31 cellular contexts compared by ENCODE assay signal in the genomic region with DNA sequence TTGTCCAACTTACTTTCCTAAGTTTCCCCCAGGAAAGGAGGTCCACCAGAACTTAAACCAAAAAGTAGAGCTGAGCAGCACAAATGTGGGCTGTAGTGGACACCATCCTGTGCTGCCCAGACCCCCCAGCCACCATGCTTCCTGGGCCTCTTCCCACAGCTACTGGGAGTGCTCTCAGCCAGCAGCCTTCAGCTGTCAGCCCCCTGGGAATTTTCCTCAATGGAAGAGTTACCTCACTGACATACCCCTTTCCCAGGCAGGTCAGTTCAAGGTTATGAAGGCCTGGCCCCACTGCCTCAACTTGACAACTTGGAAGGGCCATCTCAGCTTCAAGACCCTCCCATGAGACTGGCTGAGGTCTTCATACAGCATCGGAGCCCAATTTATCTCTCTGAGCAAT. TPM values are rescaled to one million over a fixed set of nuclear protein-coding genes. Genes with fewer than 3 reads are reported as not detected.
"Had no signal": no experiment of that assay in that cellular context is flagged by ENCODE, and none has a peak within 500 bp of the region (broad histone marks: within the 10 kb centered on the region; RNA-seq: fewer than 3 reads in every experiment).

No MANE protein-coding gene starts in this region.

- H3K36me3 Mint-ChIP-seq: natural killer cell treated with Interleukin-12 subunit alpha and Interleukin-12 subunit beta and Interleukin-15 and Interleukin-18, amount 100 ng/mL, for 72 hours had no signal

- H3K4me3 ChIP-seq: dorsolateral prefrontal cortex, esophagus muscularis mucosa, gastroesophageal sphincter, heart left ventricle, hepatocyte, lung, mucosa of descending colon, sigmoid colon, thoracic aorta, tibial nerve, upper lobe of left lung had no signal

- H3K4me3 Mint-ChIP-seq: memory B cell; mesothelial cell of epicardium; naive B cell; natural killer cell treated with Interleukin-12 subunit alpha and Interleukin-12 subunit beta and Interleukin-15 and Interleukin-18, amount 100 ng/mL, for 72 hours; neural crest cell; stimulated activated naive B cell treated with anti-CD40 and anti-IgM and Interleukin-4, amounts not matched to agents 10 μg/mL and 1 μg/mL and 100 μg/mL, for 72 hours; stimulated activated naive CD8-positive, alpha-beta T cell treated with anti-CD3 and anti-CD28 coated beads, Interleukin-15, Interleukin-2, amounts not matched to agents 100 ng/mL and 50 ng/mL, for 24 hours had no signal

- H3K4me1 Mint-ChIP-seq: memory B cell; mesothelial cell of epicardium; naive B cell; neural crest cell; stimulated activated naive B cell treated with anti-CD40 and anti-IgM and Interleukin-4, amounts not matched to agents 10 μg/mL and 1 μg/mL and 100 μg/mL, for 72 hours had no signal

- DNase-seq: dorsolateral prefrontal cortex; effector CD4-positive, alpha-beta T cell; foreskin keratinocyte; heart left ventricle; kidney glomerular epithelial cell; mucosa of descending colon; naive B cell; sigmoid colon; stimulated activated CD4-positive, alpha-beta T cell treated with anti-CD3 and anti-CD28 coated beads, Interleukin-2, amount 100 ng/mL, for 24 hours; stimulated activated CD4-positive, alpha-beta T cell treated with anti-CD3 and anti-CD28 coated beads, Interleukin-4, amount 100 ng/mL, for 4 hours; stimulated activated naive B cell treated with anti-CD40 and anti-IgM and Interleukin-4, amounts not matched to agents 10 μg/mL and 1 μg/mL and 100 μg/mL, for 72 hours; upper lobe of left lung had no signal

- H3K27me3 ChIP-seq: dorsolateral prefrontal cortex, esophagus muscularis mucosa, foreskin keratinocyte, gastroesophageal sphincter, heart left ventricle, hepatocyte, sigmoid colon, tibial nerve, upper lobe of left lung had no signal

- H3K27ac ChIP-seq: esophagus muscularis mucosa, foreskin keratinocyte, gastroesophageal sphincter, heart left ventricle, hepatocyte, parathyroid adenoma, sigmoid colon, thoracic aorta, tibial nerve, upper lobe of left lung had no signal

- H3K27me3 Mint-ChIP-seq: memory B cell; naive B cell; natural killer cell treated with Interleukin-12 subunit alpha and Interleukin-12 subunit beta and Interleukin-15 and Interleukin-18, amount 100 ng/mL, for 72 hours; progenitor cell of endocrine pancreas; stimulated activated naive B cell treated with anti-CD40 and anti-IgM and Interleukin-4, amounts not matched to agents 10 μg/mL and 1 μg/mL and 100 μg/mL, for 72 hours; stimulated activated naive CD8-positive, alpha-beta T cell treated with anti-CD3 and anti-CD28 coated beads, Interleukin-15, Interleukin-2, amounts not matched to agents 100 ng/mL and 50 ng/mL, for 24 hours had no signal

- H3K9me3 Mint-ChIP-seq: naive B cell; natural killer cell treated with Interleukin-12 subunit alpha and Interleukin-12 subunit beta and Interleukin-15 and Interleukin-18, amount 100 ng/mL, for 72 hours; neural crest cell; stimulated activated naive CD8-positive, alpha-beta T cell treated with anti-CD3 and anti-CD28 coated beads, Interleukin-15, Interleukin-2, amounts not matched to agents 100 ng/mL and 50 ng/mL, for 24 hours had no signal

- H3K27ac Mint-ChIP-seq: memory B cell; mesothelial cell of epicardium; natural killer cell treated with Interleukin-12 subunit alpha and Interleukin-12 subunit beta and Interleukin-15 and Interleukin-18, amount 100 ng/mL, for 72 hours; progenitor cell of endocrine pancreas; stimulated activated naive B cell treated with anti-CD40 and anti-IgM and Interleukin-4, amounts not matched to agents 10 μg/mL and 1 μg/mL and 100 μg/mL, for 72 hours; stimulated activated naive CD8-positive, alpha-beta T cell treated with anti-CD3 and anti-CD28 coated beads, Interleukin-15, Interleukin-2, amounts not matched to agents 100 ng/mL and 50 ng/mL, for 24 hours had no signal

- H3K36me3 ChIP-seq: sigmoid colon, thoracic aorta had no signal

- H3K4me1 ChIP-seq: esophagus muscularis mucosa, foreskin keratinocyte, gastroesophageal sphincter, heart left ventricle, parathyroid adenoma, tibial nerve, upper lobe of left lung had no signal

- H3K9me3 ChIP-seq: esophagus muscularis mucosa, gastroesophageal sphincter, heart left ventricle, mucosa of descending colon, sigmoid colon, thoracic aorta, tibial nerve, upper lobe of left lung had no signal

RNA-seq across cellular contexts. Expression of a gene that starts 47.7 kb away (rescaled TPM):
- total RNA-seq: cerebellum; endothelial cell of umbilical vein; epithelial cell of proximal tubule; fibroblast of lung; foreskin keratinocyte; hepatocyte; mesothelial cell of epicardium; natural killer cell treated with Interleukin-12 subunit alpha and Interleukin-12 subunit beta and Interleukin-15 and Interleukin-18, amount 100 ng/mL, for 72 hours; neural crest cell; osteoblast; progenitor cell of endocrine pancreas; sigmoid colon; skeletal muscle tissue; thoracic aorta; upper lobe of left lung had no signal
